ENCODE assay signal across 20 cellular contexts in the genomic region with DNA sequence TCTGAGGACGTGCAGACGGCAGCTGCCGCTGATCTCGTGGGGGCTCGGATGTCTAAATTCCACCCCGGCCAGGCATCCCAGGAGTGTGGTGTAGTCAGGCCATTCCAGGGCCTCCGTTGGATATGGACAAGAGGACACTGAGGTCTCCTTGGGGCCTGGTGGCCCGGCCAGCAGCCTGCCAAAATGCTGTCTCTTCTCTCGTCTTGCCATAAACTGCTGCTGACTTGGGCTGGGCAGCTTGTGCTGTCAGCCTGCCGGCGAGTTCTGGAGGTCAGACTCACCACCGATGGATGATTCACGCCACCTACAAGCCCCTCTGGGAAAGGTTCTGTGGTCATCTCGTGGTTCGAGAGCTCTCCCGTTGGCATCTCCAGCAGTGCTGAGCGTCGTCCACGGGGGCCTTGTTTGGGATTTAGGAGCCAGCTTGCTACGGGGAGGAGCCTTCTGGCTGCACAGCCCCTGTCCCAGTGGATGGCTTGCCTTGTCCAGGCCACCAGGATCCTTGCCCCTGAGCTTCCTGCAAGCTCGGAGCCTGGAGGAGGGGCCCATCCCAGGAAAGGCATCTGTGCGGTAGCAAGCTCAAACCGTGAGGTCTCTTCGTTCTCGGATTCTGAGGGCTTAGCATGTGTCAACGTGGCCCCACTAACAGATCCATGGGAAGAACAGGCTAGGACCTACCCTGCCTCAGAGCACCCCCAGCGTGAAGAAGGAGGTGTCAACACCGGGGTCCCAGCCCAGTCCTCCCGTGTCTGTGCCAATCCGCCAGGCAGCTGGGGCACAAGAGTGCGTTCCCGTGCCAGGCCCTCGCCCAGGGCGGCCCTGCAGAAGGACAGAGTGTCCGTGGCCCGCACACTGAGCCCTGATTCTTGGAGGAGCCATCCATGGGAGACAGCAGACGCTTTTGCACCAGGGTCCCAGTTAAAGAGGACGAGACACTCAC.
"Had no signal": no experiment of that assay in that cellular context is flagged by ENCODE, and none has a peak within 500 bp of the region (broad histone marks: within the 10 kb centered on the region; RNA-seq: fewer than 3 reads in every experiment).

No MANE protein-coding gene starts in this region.

- H3K4me3 ChIP-seq: esophagus muscularis mucosa, right atrium auricular region, upper lobe of left lung had no signal

- ATAC-seq: activated CD8-positive, alpha-beta T cell treated with anti-CD3 and anti-CD28 coated beads for 36 hours; activated T-cell treated with anti-CD3 and anti-CD28 coated beads, Interleukin-2, amount 50 U/mL, for 72 hours; left colon; stimulated activated naive B cell treated with anti-CD40 and anti-IgM and Interleukin-4, amounts not matched to agents 10 μg/mL and 1 μg/mL and 100 μg/mL, for 72 hours; T-cell had no signal

- H3K27ac Mint-ChIP-seq: activated CD8-positive, alpha-beta T cell treated with anti-CD3 and anti-CD28 coated beads for 36 hours; activated naive CD4-positive, alpha-beta T cell treated with anti-CD3 and anti-CD28 coated beads, Interleukin-2, amount 50 U/mL, for 24 hours; activated T-cell treated with anti-CD3 and anti-CD28 coated beads, Interleukin-2, amount 50 U/mL, for 72 hours; immature natural killer cell; memory B cell; stimulated activated naive B cell treated with anti-CD40 and anti-IgM and Interleukin-4, amounts not matched to agents 10 μg/mL and 1 μg/mL and 100 μg/mL, for 72 hours; T-cell had no signal

- H3K9me3 Mint-ChIP-seq: activated naive CD4-positive, alpha-beta T cell treated with anti-CD3 and anti-CD28 coated beads, Interleukin-2, amount 50 U/mL, for 24 hours had no signal

- H3K36me3 Mint-ChIP-seq: activated naive CD4-positive, alpha-beta T cell treated with anti-CD3 and anti-CD28 coated beads, Interleukin-2, amount 50 U/mL, for 24 hours; immature natural killer cell; stimulated activated naive B cell treated with anti-CD40 and anti-IgM and Interleukin-4, amounts not matched to agents 10 μg/mL and 1 μg/mL and 100 μg/mL, for 72 hours; T-cell had no signal

- H3K27me3 Mint-ChIP-seq: memory B cell had no signal

- H3K27ac ChIP-seq: brain microvascular endothelial cell, esophagus muscularis mucosa, right atrium auricular region, upper lobe of left lung, VCaP had no signal

- H3K27me3 ChIP-seq: brain microvascular endothelial cell, right atrium auricular region, upper lobe of left lung had no signal

- H3K4me3 Mint-ChIP-seq: activated CD8-positive, alpha-beta T cell treated with anti-CD3 and anti-CD28 coated beads for 36 hours; activated naive CD4-positive, alpha-beta T cell treated with anti-CD3 and anti-CD28 coated beads, Interleukin-2, amount 50 U/mL, for 24 hours; activated T-cell treated with anti-CD3 and anti-CD28 coated beads, Interleukin-2, amount 50 U/mL, for 72 hours; immature natural killer cell; memory B cell; neural crest cell; stimulated activated naive B cell treated with anti-CD40 and anti-IgM and Interleukin-4, amounts not matched to agents 10 μg/mL and 1 μg/mL and 100 μg/mL, for 72 hours; T-cell had no signal

- H3K4me1 Mint-ChIP-seq: activated naive CD4-positive, alpha-beta T cell treated with anti-CD3 and anti-CD28 coated beads, Interleukin-2, amount 50 U/mL, for 24 hours; immature natural killer cell; memory B cell; stimulated activated naive B cell treated with anti-CD40 and anti-IgM and Interleukin-4, amounts not matched to agents 10 μg/mL and 1 μg/mL and 100 μg/mL, for 72 hours; T-cell had no signal

- DNase-seq: activated CD4-positive, alpha-beta T cell treated with anti-CD3 and anti-CD28 coated beads for 4 hours; activated CD8-positive, alpha-beta memory T cell treated with anti-CD3 and anti-CD28 coated beads, Interleukin-2, amount 50 U/mL, for 4 hours; activated CD8-positive, alpha-beta T cell treated with anti-CD3 and anti-CD28 coated beads for 36 hours; activated T-cell treated with anti-CD3 and anti-CD28 coated beads, Interleukin-2, amount 50 U/mL, for 72 hours; brain microvascular endothelial cell; cerebellar nuclear complex; immature natural killer cell; left colon; stimulated activated CD4-positive, alpha-beta T cell treated with anti-CD3 and anti-CD28 coated beads, Interleukin-2, amount 100 ng/mL, for 24 hours; stimulated activated naive B cell treated with anti-CD40 and anti-IgM and Interleukin-4, amounts not matched to agents 10 μg/mL and 1 μg/mL and 100 μg/mL, for 72 hours; substantia nigra; T-cell; T1000 had no signal
